In the genomic region with DNA sequence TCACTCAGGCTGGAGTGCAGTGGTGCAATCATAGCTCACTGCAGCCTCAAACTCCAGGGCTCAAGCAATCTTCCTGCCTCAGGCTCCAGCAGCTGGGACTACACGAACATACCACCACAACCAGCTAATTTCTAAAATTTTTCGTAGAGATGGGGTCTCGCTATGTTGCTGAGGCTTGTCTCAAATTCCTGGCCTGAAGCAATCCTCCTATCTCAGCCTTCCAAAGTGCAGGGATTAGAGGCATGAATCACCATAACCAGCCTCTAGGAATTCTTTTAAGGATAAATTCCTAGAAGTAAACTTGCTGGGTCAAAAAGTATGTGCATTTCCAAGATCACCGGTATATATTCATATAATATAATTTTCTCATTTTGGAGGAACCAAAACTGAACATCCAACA, we compare ENCODE assay signal across 16 cellular contexts. TPM values are rescaled to one million over a fixed set of nuclear protein-coding genes. Genes with fewer than 3 reads are reported as not detected.
A peak's percentile ranks its signal among the peaks of the same experiment; 100 is the strongest.
DNase-seq lines count a peak whose midpoint lies in the region; ATAC-seq and TF ChIP-seq lines count a peak whose summit lies in the region.
"Had no signal": no experiment of that assay in that cellular context is flagged by ENCODE, and none has a peak within 500 bp of the region (broad histone marks: within the 10 kb centered on the region; RNA-seq: fewer than 3 reads in every experiment).

No MANE protein-coding gene starts in this region.

- H3K9me3 ChIP-seq in trophoblast cell (ENCODE audit: insufficient read depth, low read depth, low read length), result peaks cover 3% of the 10 kb centered on the region

- no peak overlapping the region for H3K9ac ChIP-seq in trophoblast cell (ENCODE audit: low read length)
- H3K9ac ChIP-seq: BLaER1 treated with 17β-estradiol and CSF1 and Interleukin-3, amounts not matched to agents 10 nM and 100 nM had no signal

- H4K12ac ChIP-seq in trophoblast cell (ENCODE audit: low read depth, low read length), result no peak overlapping the region

- TF ChIP-seq CTCF in coronary artery (IDR thresholded peaks at IDR 0.05), result no peak

- ATAC-seq in HG02885 (IDR thresholded peaks at IDR 0.05; ENCODE audit: poor library complexity, unreplicated experiment), result no peak
- ATAC-seq in GM19023 (IDR thresholded peaks at IDR 0.05; ENCODE audit: unreplicated experiment), result no peak
- ATAC-seq in left cardiac atrium, result no peak
- ATAC-seq: GM12878 had no signal

- DNase-seq in ELF-1 (ENCODE audit: low read depth, low spot score) (peak; percentile 69), RPMI7951 (ENCODE audit: low read depth) (peak; percentile 7), coronary artery (ENCODE audit: low spot score) (peak; percentile 4), trophoblast cell (peak; percentile 92 to 97), superior temporal gyrus (ENCODE audit: extremely low spot score) (no peak), left cardiac atrium (no peak)
- DNase-seq: ACHN; CD4-positive, CD25-positive, alpha-beta regulatory T cell; DMS53; GOT3; H9 had no signal

- no peaks in the 10 kb centered on the region for H3K36me3 ChIP-seq in trophoblast cell (ENCODE audit: control insufficient read depth in 1 of 2, insufficient read depth in 2 of 2, low read length in 2 of 2)
- H3K36me3 ChIP-seq: BLaER1 treated with 17β-estradiol and CSF1 and Interleukin-3, amounts not matched to agents 10 nM and 100 nM had no signal

- no peaks in the 10 kb centered on the region for H3K79me1 ChIP-seq in trophoblast cell (ENCODE audit: low read length)

- intact Hi-C loops in left cardiac atrium (cut with DNase I), result no loop called here

- H4K91ac ChIP-seq in trophoblast cell (ENCODE audit: low read depth, low read length), result no peak overlapping the region

- H3K14ac ChIP-seq in trophoblast cell (ENCODE audit: low read length), result no peak overlapping the region

- no peak overlapping the region for H3K18ac ChIP-seq in trophoblast cell (ENCODE audit: low read length)

- no peaks in the 10 kb centered on the region for H3K79me2 ChIP-seq in trophoblast cell (ENCODE audit: control insufficient read depth, insufficient read depth, low read length, poor library complexity)

- H2BK12ac ChIP-seq in trophoblast cell (ENCODE audit: low read length), result no peak overlapping the region

- no peak overlapping the region for H3K4ac ChIP-seq in trophoblast cell (ENCODE audit: low read depth, low read length)

- H3K4me1 ChIP-seq in trophoblast cell (ENCODE audit: control insufficient read depth in 1 of 2, insufficient read depth in 2 of 2, low read length in 2 of 2), result no peaks in the 10 kb centered on the region
- H3K4me1 ChIP-seq: BLaER1 treated with 17β-estradiol and CSF1 and Interleukin-3, amounts not matched to agents 10 nM and 100 nM had no signal

- no peak overlapping the region for H2AFZ ChIP-seq in trophoblast cell (ENCODE audit: insufficient read depth, low read length, poor library complexity)

- no peaks in the 10 kb centered on the region for H3K27me3 ChIP-seq in trophoblast cell (ENCODE audit: insufficient read depth, low read length)
- H3K27me3 ChIP-seq: BLaER1 treated with 17β-estradiol and CSF1 and Interleukin-3, amounts not matched to agents 10 nM and 100 nM had no signal

- H3K4me3 ChIP-seq in coronary artery (no peak overlapping the region), trophoblast cell (ENCODE audit: low read depth, low read length) (no peak overlapping the region)
- H3K4me3 ChIP-seq: BLaER1 treated with 17β-estradiol and CSF1 and Interleukin-3, amounts not matched to agents 10 nM and 100 nM; GM12878 had no signal

- H4K8ac ChIP-seq in trophoblast cell (ENCODE audit: low read depth, low read length), result no peak overlapping the region

- no peak overlapping the region for H3K4me2 ChIP-seq in trophoblast cell (ENCODE audit: low read length)
- H3K4me2 ChIP-seq: BLaER1 treated with 17β-estradiol and CSF1 and Interleukin-3, amounts not matched to agents 10 nM and 100 nM had no signal

- H2AK5ac ChIP-seq in trophoblast cell (ENCODE audit: low read length), result no peak overlapping the region

- no peak overlapping the region for H2BK5ac ChIP-seq in trophoblast cell (ENCODE audit: low read depth, low read length, poor library complexity)

- H3K27ac ChIP-seq in coronary artery (no peak overlapping the region), trophoblast cell (ENCODE audit: low read depth, low read length) (no peak overlapping the region)
- H3K27ac ChIP-seq: BLaER1 treated with 17β-estradiol and CSF1 and Interleukin-3, amounts not matched to agents 10 nM and 100 nM had no signal

- no CpG with 5 or more reads among the region's 4 CpGs for WGBS in trophoblast cell (ENCODE audit: extremely low coverage, insufficient coverage, insufficient read length)

- H3K23ac ChIP-seq in trophoblast cell (ENCODE audit: low read length), result no peak overlapping the region

- no peak overlapping the region for H2BK120ac ChIP-seq in trophoblast cell (ENCODE audit: insufficient read depth, low read length, poor library complexity)

RNA-seq across cellular contexts. Expression of a gene that starts 17.6 kb away (rescaled TPM):
- 0.20 and 0.48 TPM in 2 replicates for total RNA-seq in RPMI7951 (2014; rRNA removed; shearing (Covaris generic))
- polyA plus RNA-seq in trophoblast cell (2013), result 4.4 and 4.7 TPM in 2 replicates
- 1 to 10 TPM in 1 of 2 donors, under 1 TPM in 1; 0.38 to 1.7 TPM for total RNA-seq in left cardiac atrium
- total RNA-seq: CD4-positive, CD25-positive, alpha-beta regulatory T cell; HT1080 had no signal
- polyA plus RNA-seq: CD4-positive, CD25-positive, alpha-beta regulatory T cell had no signal

Comparison
In these comparisons a context has a peak if more than half of its experiments do, and no peak if none do; other contexts are left out.
1. DNase-seq: peak in ELF-1 (single experiment), RPMI7951 (single experiment), coronary artery (single experiment) and trophoblast cell (2 of 2); none in superior temporal gyrus (single experiment) and left cardiac atrium (single experiment).